In genomic region chr19:12933287-12934072, GRCh38 we compare ENCODE assay signal across 8 cellular contexts. TPM values are rescaled to one million over a fixed set of nuclear protein-coding genes. Genes with fewer than 3 reads are reported as not detected.
DNase-seq lines count a peak whose midpoint lies in the region; ATAC-seq, FAIRE-seq and TF ChIP-seq lines count a peak whose summit lies in the region.

FARSA (minus strand) TSS chr19:12933711; CDS start chr19:12933696, 15 bp downstream.

- no peaks in the 10 kb centered on the region; the same call in 1 of the 2 replicates for H4K20me1 ChIP-seq in GM23338 (replicated peaks; ENCODE audit: insufficient read depth)

- H3K4me2 ChIP-seq in GM23338 = peak within 1 kb of the TSS; percentile 97

- H3K79me2 ChIP-seq in GM23338 (replicated peaks; ENCODE audit: insufficient read depth) = peaks cover 27% of the 10 kb centered on the region

- FAIRE-seq in pancreas (lab: Jason Lieb, UNC) = no peak

- H3K27ac ChIP-seq in GM23338 (ENCODE audit: low read depth) (peak within 1 kb of the TSS; percentile 58; the same call in 1 of the 2 replicates), cardiac muscle cell (peak within 1 kb of the TSS; percentile 5), pancreas (peak within 1 kb of the TSS; percentile 40 to 65 (median 58)), thyroid gland (peak within 1 kb of the TSS; percentile 56 to 78 (median 59))

- peaks cover 5% of the 10 kb centered on the region for H3K27me3 Mint-ChIP-seq in GM23338 (ENCODE audit: insufficient read depth, low read depth, poor library complexity)
- no peaks in the 10 kb centered on the region for H3K27me3 Mint-ChIP-seq in activated naive CD8-positive, alpha-beta T cell treated with anti-CD3 and anti-CD28 coated beads, Interleukin-2, amount 50 U/mL, for 24 hours

- TF ChIP-seq CTCF in GM23338 (conservative IDR thresholded peaks at IDR 0.05; ENCODE audit: low read depth in 2 of 2) (no peak), cardiac muscle cell (IDR thresholded peaks at IDR 0.05; ENCODE audit: low read depth, low read length) (no peak), pancreas (IDR thresholded peaks at IDR 0.05) (no peak), thyroid gland (IDR thresholded peaks at IDR 0.05) (no peak)

- peaks cover 30% of the 10 kb centered on the region for H3K4me1 Mint-ChIP-seq in GM23338
- peaks cover 42% of the 10 kb centered on the region for H3K4me1 Mint-ChIP-seq in activated naive CD8-positive, alpha-beta T cell treated with anti-CD3 and anti-CD28 coated beads, Interleukin-2, amount 50 U/mL, for 24 hours

- TF ChIP-seq POLR2A in thyroid gland (IDR thresholded peaks at IDR 0.05) = peak in 1 of 2 donors; percentile 75

- no peaks in the 10 kb centered on the region for H3K9me3 Mint-ChIP-seq in GM23338
- no peaks in the 10 kb centered on the region for H3K9me3 Mint-ChIP-seq in activated naive CD8-positive, alpha-beta T cell treated with anti-CD3 and anti-CD28 coated beads, Interleukin-2, amount 50 U/mL, for 24 hours

- peak within 1 kb of the TSS; percentile 96 for H3K4me3 Mint-ChIP-seq in GM23338
- H3K4me3 Mint-ChIP-seq in activated naive CD8-positive, alpha-beta T cell treated with anti-CD3 and anti-CD28 coated beads, Interleukin-2, amount 50 U/mL, for 24 hours = peak within 1 kb of the TSS; percentile 100

- no peaks in the 10 kb centered on the region for H3K9me2 ChIP-seq in GM23338 (ENCODE audit: insufficient read depth)

- H3K27ac Mint-ChIP-seq in GM23338 = peak within 1 kb of the TSS; percentile 87
- H3K27ac Mint-ChIP-seq in activated naive CD8-positive, alpha-beta T cell treated with anti-CD3 and anti-CD28 coated beads, Interleukin-2, amount 50 U/mL, for 24 hours = peak within 1 kb of the TSS; percentile 95

- H3K27me3 ChIP-seq in GM23338 (ENCODE audit: insufficient read depth) (no peaks in the 10 kb centered on the region), cardiac muscle cell (no peaks in the 10 kb centered on the region), pancreas (no peaks in the 10 kb centered on the region), thyroid gland (no peaks in the 10 kb centered on the region)

- H3F3A ChIP-seq in GM23338 (replicated peaks; ENCODE audit: low read depth) = peaks cover 13% of the 10 kb centered on the region

- peak; percentile 70 for ATAC-seq in GM23338
- ATAC-seq in activated naive CD8-positive, alpha-beta T cell treated with anti-CD3 and anti-CD28 coated beads, Interleukin-2, amount 50 U/mL, for 24 hours = peak; percentile 70
- ATAC-seq in pancreas = peak; percentile 78 to 86 (median 82)

- H3K4me1 ChIP-seq in GM23338 (ENCODE audit: insufficient read depth) (peaks cover 16% of the 10 kb centered on the region; the same call in 1 of the 2 replicates), cardiac muscle cell (ENCODE audit: low read depth) (peaks cover 3% of the 10 kb centered on the region), pancreas (peaks cover 5 to 15% (median 7%) of the 10 kb centered on the region in 3 donors), thyroid gland (peaks cover 13 to 18% of the 10 kb centered on the region in 2 donors)

- DNase-seq in DMS114 treated with DMSO at 0.1 percent for 48 hours (lab: John Stamatoyannopoulos, UW; ENCODE audit: unreplicated experiment) (peak; percentile 62), GM23338 (ENCODE audit: low spot score) (peak; percentile 98), NCI-H1105 treated with DMSO at 0.1 percent for 48 hours (lab: John Stamatoyannopoulos, UW) (peak; percentile 87), T follicular helper cell (ENCODE audit: low read depth) (peak; percentile 82), cardiac muscle cell (ENCODE audit: low read depth in 1 of 2, low spot score in 1 of 2) (peak; percentile 92 to 94), pancreas (peak; percentile 87 to 95 (median 92)), thyroid gland (peak; percentile 95)
- DNase-seq in activated naive CD8-positive, alpha-beta T cell treated with anti-CD3 and anti-CD28 coated beads, Interleukin-2, amount 50 U/mL, for 24 hours = peak; percentile 90

- 1% methylated on average over 49 to 51 of the region's 51 CpGs for whole genome bisulfite sequencing in pancreas, 2 donors
- WGBS in thyroid gland, 2 donors = 3 to 14% methylated on average over 17 to 26 of the region's 51 CpGs

- peaks cover 31% of the 10 kb centered on the region for H3K36me3 Mint-ChIP-seq in GM23338 (ENCODE audit: low read depth)
- H3K36me3 Mint-ChIP-seq in activated naive CD8-positive, alpha-beta T cell treated with anti-CD3 and anti-CD28 coated beads, Interleukin-2, amount 50 U/mL, for 24 hours (ENCODE audit: low read depth) = peaks cover 32% of the 10 kb centered on the region

- H3K9me3 ChIP-seq in cardiac muscle cell (ENCODE audit: low read depth) = no peaks in the 10 kb centered on the region
- H3K9me3 ChIP-seq in pancreas = no peaks in the 10 kb centered on the region
- no peaks in the 10 kb centered on the region for H3K9me3 ChIP-seq in thyroid gland

- H3K36me3 ChIP-seq in GM23338 (ENCODE audit: insufficient read depth) = peaks cover 15% of the 10 kb centered on the region
- peaks cover 19% of the 10 kb centered on the region for H3K36me3 ChIP-seq in cardiac muscle cell
- peaks cover 0 to 13% (median 1%) of the 10 kb centered on the region in 3 donors for H3K36me3 ChIP-seq in pancreas
- peaks cover 13 to 17% of the 10 kb centered on the region in 2 donors for H3K36me3 ChIP-seq in thyroid gland

- peak within 1 kb of the TSS; percentile 81 for H2AFZ ChIP-seq in GM23338

- intact Hi-C loops in pancreas (cut with DNase I) (no loop called here), thyroid gland (cut with DNase I) (loop anchor here (10.0 kb wide), 1 partner anchor 49 kb away; the partner anchor contains the start of genes DNASE2 and KLF1)

- peak within 1 kb of the TSS; percentile 99 for H3K4me3 ChIP-seq in GM23338
- peak within 1 kb of the TSS; percentile 89 for H3K4me3 ChIP-seq in cardiac muscle cell
- peak within 1 kb of the TSS; percentile 60 to 85 (median 78) for H3K4me3 ChIP-seq in pancreas
- peak within 1 kb of the TSS; percentile 34 to 92 (median 65) for H3K4me3 ChIP-seq in thyroid gland (replicated peaks in 1 of 3)

TF ChIP-seq in GM23338, 12 proteins besides CTCF, POLR2A, EP300 and RAD21 (continues in another document):
- TF ChIP-seq ZNF331 (CRISPR knock-in tag; IDR thresholded peaks at IDR 0.05; ENCODE audit: low read depth) (no peak), ETS1 (IDR thresholded peaks at IDR 0.05) (peak; percentile 97), CREB1 (CRISPR knock-in tag; IDR thresholded peaks at IDR 0.05; ENCODE audit: low read depth) (peak; percentile 58), JUNB (IDR thresholded peaks at IDR 0.05; ENCODE audit: unreplicated experiment) (no peak), ZNF114 (CRISPR knock-in tag; IDR thresholded peaks at IDR 0.05) (peak; percentile 78; the same call in 1 of the 2 replicates)

RNA-seq across cellular contexts. Expression of gene FARSA, which starts in this region (rescaled TPM):
- 74.7 and 83.5 TPM in 2 replicates for total RNA-seq in GM23338 (2014; rRNA removed; shearing (Covaris generic))
- 86.4 and 86.5 TPM in 2 replicates for polyA plus RNA-seq in GM23338 (2016; fragmentation: Nextera tagmentation; extraction: Ambion mirVana)
- total RNA-seq in cardiac muscle cell = 81.9 and 87.9 TPM in 2 replicates
- polyA plus RNA-seq in cardiac muscle cell = 121 and 133 TPM in 2 replicates
- 10 to 100 TPM; 19.4 to 46.0 (median 29.0) TPM for total RNA-seq in pancreas
- polyA plus RNA-seq in pancreas = 10 to 100 TPM; 30.4 to 31.0 TPM
- total RNA-seq in thyroid gland = 10 to 100 TPM; 43.5 to 61.5 (median 53.4) TPM

Comparison
In these comparisons a context has a peak if more than half of its experiments do, and no peak if none do; other contexts are left out.
1. Peak in every context shown above with its lines: DNase-seq, ATAC-seq, H3K4me3 ChIP-seq and H3K27ac ChIP-seq.
2. H3K27ac ChIP-seq: peak in every context shown above with its lines; median percentile 59 in thyroid gland; 58 in GM23338; 58 in pancreas; 5 in cardiac muscle cell.